In the genomic region with DNA sequence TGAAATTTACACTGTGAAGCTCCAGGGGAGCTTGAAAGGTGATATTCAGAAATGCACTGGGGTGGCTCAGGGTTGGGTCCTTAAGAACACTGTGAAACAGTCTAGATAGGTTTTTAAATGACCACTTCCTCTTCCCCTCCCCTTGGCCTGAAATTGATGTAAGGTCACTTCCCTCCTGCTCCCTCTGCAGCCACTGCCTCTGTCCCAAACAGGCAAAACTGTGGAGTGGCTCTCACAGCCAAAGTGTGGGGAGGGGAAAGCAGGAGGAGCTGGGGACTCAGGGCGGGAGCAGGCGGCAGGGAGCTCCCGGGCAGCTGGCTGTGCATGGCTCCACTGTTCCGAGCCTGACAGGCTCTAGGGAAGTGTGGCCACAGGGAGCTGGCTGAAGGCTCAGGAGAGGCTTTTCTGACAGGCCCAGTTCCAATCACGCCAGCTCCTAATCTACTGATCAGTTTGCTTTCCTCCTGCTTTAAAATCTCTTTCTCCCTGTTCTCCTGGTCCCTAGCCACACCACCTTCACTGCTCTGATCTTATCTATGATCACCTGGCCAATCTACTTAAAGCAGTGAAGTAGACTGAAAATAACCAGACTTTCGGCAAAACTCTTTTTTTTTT, we compare ENCODE assay signal across 8 cellular contexts. TPM values are rescaled to one million over a fixed set of nuclear protein-coding genes. Genes with fewer than 3 reads are reported as not detected.
A peak's percentile ranks its signal among the peaks of the same experiment; 100 is the strongest.
DNase-seq lines count a peak whose midpoint lies in the region; ATAC-seq and TF ChIP-seq lines count a peak whose summit lies in the region.

No MANE protein-coding gene starts in this region.

- no peaks in the 10 kb centered on the region for H3K36me3 Mint-ChIP-seq in WTC11

- peaks cover 25% of the 10 kb centered on the region for H3K27me3 Mint-ChIP-seq in WTC11 (ENCODE audit: low read depth)

- ATAC-seq in HG02870 (IDR thresholded peaks at IDR 0.05; ENCODE audit: unreplicated experiment) (peak; percentile 57), WTC11 (peak; percentile 81), HG02981 (IDR thresholded peaks at IDR 0.05; ENCODE audit: unreplicated experiment) (no peak)

- CTCF ChIA-PET in WTC11 (lab: Charles Lee) = interaction anchor here (0.6 to 7.2 kb wide), 60 partner anchors 10 to 705 kb away, joined by 3 to 390 read pairs (median 7); a partner anchor contains a TSS

- peak overlapping the region; percentile 58 for H3K27ac ChIP-seq in suprapubic skin

- H3K9me3 ChIP-seq in BE2C (no peaks in the 10 kb centered on the region), suprapubic skin (no peaks in the 10 kb centered on the region)

- H3K4me1 ChIP-seq in BE2C (peaks cover 10% of the 10 kb centered on the region), suprapubic skin (peaks cover 25% of the 10 kb centered on the region)

- H3K27ac Mint-ChIP-seq in WTC11 = peak overlapping the region; percentile 78; the same call in 1 of the 2 replicates

- H3K9me3 Mint-ChIP-seq in WTC11 = no peaks in the 10 kb centered on the region

- no peak for TF ChIP-seq EP300 in suprapubic skin (IDR thresholded peaks at IDR 0.05)

- no peaks in the 10 kb centered on the region for H3K36me3 ChIP-seq in BE2C
- no peaks in the 10 kb centered on the region for H3K36me3 ChIP-seq in suprapubic skin

- WGBS in suprapubic skin = 12% methylated on average over 5 of the region's 6 CpGs

- H3K4me3 Mint-ChIP-seq in WTC11 = 0 out of 2 replicates have a peak overlapping the region, but pooled peaks have one; percentile 29

- H3K4me3 ChIP-seq in BE2C (ENCODE audit: low read depth, low read length) (no peak overlapping the region), suprapubic skin (no peak overlapping the region)

- DNase-seq in BE2C (peak; percentile 55), WTC11 (ENCODE audit: low spot score) (peak; percentile 69), kidney tubule cell (ENCODE audit: low spot score) (peak; percentile 10), suprapubic skin (ENCODE audit: low spot score in 2 of 2) (no peak), OCI-M2 (lab: John Stamatoyannopoulos, UW; ENCODE audit: unreplicated experiment) (no peak)
- no peak for DNase-seq in effector CD8-positive, alpha-beta T cell (lab: John Stamatoyannopoulos, UW)

- POLR2A ChIA-PET in WTC11 (lab: Charles Lee) = interaction anchor here (0.7 to 2.9 kb wide), 4 partner anchors 9 to 208 kb away, joined by 4 to 36 read pairs (median 16); no protein-coding TSS in a partner anchor

- H3K27me3 ChIP-seq in BE2C (no peaks in the 10 kb centered on the region), suprapubic skin (no peaks in the 10 kb centered on the region)

- H3K4me1 Mint-ChIP-seq in WTC11 = peaks cover 25% of the 10 kb centered on the region

- TF ChIP-seq POLR2A in suprapubic skin (IDR thresholded peaks at IDR 0.05) = no peak

- TF ChIP-seq CTCF in BE2C (IDR thresholded peaks at IDR 0.05; ENCODE audit: low read depth, low read length) (no peak), WTC11 (IDR thresholded peaks at IDR 0.05) (no peak), suprapubic skin (IDR thresholded peaks at IDR 0.05) (no peak)

TF ChIP-seq in WTC11, 78 proteins besides CTCF, POLR2A, EP300 and RAD21:
- no peak for TF ChIP-seq ELF4 (CRISPR knock-in tag; IDR thresholded peaks at IDR 0.05; ENCODE audit: low read depth)
- no peak for TF ChIP-seq ZBTB21 (CRISPR knock-in tag; IDR thresholded peaks at IDR 0.05; ENCODE audit: borderline replicate concordance)
- TF ChIP-seq TEAD1 (CRISPR knock-in tag; IDR thresholded peaks at IDR 0.05) = no peak
- TF ChIP-seq NFYB (CRISPR knock-in tag; conservative IDR thresholded peaks at IDR 0.05; ENCODE audit: low read depth) = no peak
- TF ChIP-seq, protein P1, sequence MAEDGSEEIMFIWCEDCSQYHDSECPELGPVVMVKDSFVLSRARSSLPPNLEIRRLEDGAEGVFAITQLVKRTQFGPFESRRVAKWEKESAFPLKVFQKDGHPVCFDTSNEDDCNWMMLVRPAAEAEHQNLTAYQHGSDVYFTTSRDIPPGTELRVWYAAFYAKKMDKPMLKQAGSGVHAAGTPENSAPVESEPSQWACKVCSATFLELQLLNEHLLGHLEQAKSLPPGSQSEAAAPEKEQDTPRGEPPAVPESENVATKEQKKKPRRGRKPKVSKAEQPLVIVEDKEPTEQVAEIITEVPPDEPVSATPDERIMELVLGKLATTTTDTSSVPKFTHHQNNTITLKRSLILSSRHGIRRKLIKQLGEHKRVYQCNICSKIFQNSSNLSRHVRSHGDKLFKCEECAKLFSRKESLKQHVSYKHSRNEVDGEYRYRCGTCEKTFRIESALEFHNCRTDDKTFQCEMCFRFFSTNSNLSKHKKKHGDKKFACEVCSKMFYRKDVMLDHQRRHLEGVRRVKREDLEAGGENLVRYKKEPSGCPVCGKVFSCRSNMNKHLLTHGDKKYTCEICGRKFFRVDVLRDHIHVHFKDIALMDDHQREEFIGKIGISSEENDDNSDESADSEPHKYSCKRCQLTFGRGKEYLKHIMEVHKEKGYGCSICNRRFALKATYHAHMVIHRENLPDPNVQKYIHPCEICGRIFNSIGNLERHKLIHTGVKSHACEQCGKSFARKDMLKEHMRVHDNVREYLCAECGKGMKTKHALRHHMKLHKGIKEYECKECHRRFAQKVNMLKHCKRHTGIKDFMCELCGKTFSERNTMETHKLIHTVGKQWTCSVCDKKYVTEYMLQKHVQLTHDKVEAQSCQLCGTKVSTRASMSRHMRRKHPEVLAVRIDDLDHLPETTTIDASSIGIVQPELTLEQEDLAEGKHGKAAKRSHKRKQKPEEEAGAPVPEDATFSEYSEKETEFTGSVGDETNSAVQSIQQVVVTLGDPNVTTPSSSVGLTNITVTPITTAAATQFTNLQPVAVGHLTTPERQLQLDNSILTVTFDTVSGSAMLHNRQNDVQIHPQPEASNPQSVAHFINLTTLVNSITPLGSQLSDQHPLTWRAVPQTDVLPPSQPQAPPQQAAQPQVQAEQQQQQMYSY (CRISPR knock-in tag; IDR thresholded peaks at IDR 0.05) = peak; percentile 35; the same call in 1 of the 2 replicates
- TF ChIP-seq, protein P2, sequence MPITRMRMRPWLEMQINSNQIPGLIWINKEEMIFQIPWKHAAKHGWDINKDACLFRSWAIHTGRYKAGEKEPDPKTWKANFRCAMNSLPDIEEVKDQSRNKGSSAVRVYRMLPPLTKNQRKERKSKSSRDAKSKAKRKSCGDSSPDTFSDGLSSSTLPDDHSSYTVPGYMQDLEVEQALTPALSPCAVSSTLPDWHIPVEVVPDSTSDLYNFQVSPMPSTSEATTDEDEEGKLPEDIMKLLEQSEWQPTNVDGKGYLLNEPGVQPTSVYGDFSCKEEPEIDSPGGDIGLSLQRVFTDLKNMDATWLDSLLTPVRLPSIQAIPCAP (CRISPR knock-in tag; IDR thresholded peaks at IDR 0.05) = no peak
- TF ChIP-seq, protein P3, sequence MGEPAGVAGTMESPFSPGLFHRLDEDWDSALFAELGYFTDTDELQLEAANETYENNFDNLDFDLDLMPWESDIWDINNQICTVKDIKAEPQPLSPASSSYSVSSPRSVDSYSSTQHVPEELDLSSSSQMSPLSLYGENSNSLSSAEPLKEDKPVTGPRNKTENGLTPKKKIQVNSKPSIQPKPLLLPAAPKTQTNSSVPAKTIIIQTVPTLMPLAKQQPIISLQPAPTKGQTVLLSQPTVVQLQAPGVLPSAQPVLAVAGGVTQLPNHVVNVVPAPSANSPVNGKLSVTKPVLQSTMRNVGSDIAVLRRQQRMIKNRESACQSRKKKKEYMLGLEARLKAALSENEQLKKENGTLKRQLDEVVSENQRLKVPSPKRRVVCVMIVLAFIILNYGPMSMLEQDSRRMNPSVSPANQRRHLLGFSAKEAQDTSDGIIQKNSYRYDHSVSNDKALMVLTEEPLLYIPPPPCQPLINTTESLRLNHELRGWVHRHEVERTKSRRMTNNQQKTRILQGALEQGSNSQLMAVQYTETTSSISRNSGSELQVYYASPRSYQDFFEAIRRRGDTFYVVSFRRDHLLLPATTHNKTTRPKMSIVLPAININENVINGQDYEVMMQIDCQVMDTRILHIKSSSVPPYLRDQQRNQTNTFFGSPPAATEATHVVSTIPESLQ (CRISPR knock-in tag; IDR thresholded peaks at IDR 0.05) = no peak
- no peak for TF ChIP-seq ZNF416 (CRISPR knock-in tag; IDR thresholded peaks at IDR 0.05)

RNA-seq across cellular contexts. Expression of a gene that starts 5.1 kb away (rescaled TPM):
- polyA plus RNA-seq in BE2C (2012; ENCODE audit: insufficient read depth, insufficient read length, low read depth) = 78.3 TPM
- total RNA-seq in WTC11 (2021) (10.7 to 15.4 TPM (median 14.3 TPM) in 3 replicates), suprapubic skin (100 to 1,000 TPM; 379 to 436 (median 414) TPM)

RNA-seq across cellular contexts. Expression of a gene that starts 26.9 kb away (rescaled TPM):
- 41.3 TPM for polyA plus RNA-seq in BE2C (2012; ENCODE audit: insufficient read depth, insufficient read length, low read depth)
- total RNA-seq in WTC11 (2021) (41.0 to 51.0 TPM (median 46.2 TPM) in 3 replicates), suprapubic skin (10 to 100 TPM; 17.4 to 36.9 (median 25.5) TPM)

RNA-seq across cellular contexts. Expression of a gene that starts 43.0 kb away (rescaled TPM):
- polyA plus RNA-seq in BE2C (2012; ENCODE audit: insufficient read depth, insufficient read length, low read depth) = 0.97 TPM
- total RNA-seq in WTC11 (2021) (53.9 to 95.1 TPM (median 59.7 TPM) in 3 replicates), suprapubic skin (10 to 100 TPM; 31.5 to 61.1 (median 44.5) TPM)

Comparison
In these comparisons a context has a peak if more than half of its experiments do, and no peak if none do; other contexts are left out.
1. DNase-seq: peak in BE2C (single experiment), WTC11 (single experiment) and kidney tubule cell (single experiment); none in suprapubic skin (0 of 2), OCI-M2 (single experiment) and effector CD8-positive, alpha-beta T cell (single experiment).
2. RNA of a gene that starts 5.1 kb away (total RNA-seq): 379 to 436 TPM in suprapubic skin; 10.7 to 15.4 TPM in WTC11; every median in the first group is over 10 times any median in the second.